In the genomic region with DNA sequence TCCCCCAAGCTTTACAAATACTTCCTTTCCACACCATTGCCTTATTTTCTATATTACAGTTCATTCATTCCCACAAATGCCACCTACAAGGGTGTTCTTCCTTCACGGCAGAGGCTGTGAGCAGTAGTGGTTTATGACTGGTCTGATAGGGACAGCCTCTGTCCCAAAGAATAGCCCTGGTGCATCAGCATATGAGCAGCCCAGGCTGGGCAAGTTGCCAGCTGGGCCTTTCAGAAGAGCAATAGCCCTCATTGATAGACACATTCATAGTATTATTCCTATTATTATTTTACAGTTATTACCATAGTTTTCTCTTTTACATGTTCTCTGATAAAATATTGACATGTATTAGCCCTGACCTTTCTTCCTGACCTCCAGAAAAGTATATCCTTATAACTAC, we compare ENCODE assay signal across 16 cellular contexts.
DNase-seq lines count a peak whose midpoint lies in the region; ATAC-seq and TF ChIP-seq lines count a peak whose summit lies in the region.
"Had no signal": no experiment of that assay in that cellular context is flagged by ENCODE, and none has a peak within 500 bp of the region (broad histone marks: within the 10 kb centered on the region; RNA-seq: fewer than 3 reads in every experiment).

No MANE protein-coding gene starts in this region.

- H3K4me1 Mint-ChIP-seq in MCF 10A (ENCODE audit: insufficient read depth, unreplicated experiment) (no peaks in the 10 kb centered on the region), type B pancreatic cell (ENCODE audit: unreplicated experiment) (peaks cover 12% of the 10 kb centered on the region)
- H3K4me1 Mint-ChIP-seq: activated CD4-positive, alpha-beta T cell treated with anti-CD3 and anti-CD28 coated beads for 36 hours had no signal

- H3K4me1 ChIP-seq in mammary epithelial cell (ENCODE audit: insufficient read depth, low read length), result no peaks in the 10 kb centered on the region
- H3K4me1 ChIP-seq: gastrocnemius medialis had no signal

- H3K9ac ChIP-seq in mammary epithelial cell (ENCODE audit: insufficient read depth, low read length), result no peak overlapping the region

- no peaks in the 10 kb centered on the region for H3K79me2 ChIP-seq in mammary epithelial cell (ENCODE audit: insufficient read depth, low read length)

- no peak for ATAC-seq in HG03354 (IDR thresholded peaks at IDR 0.05; ENCODE audit: poor library complexity, severe bottlenecking, unreplicated experiment)
- ATAC-seq in GM21367 (IDR thresholded peaks at IDR 0.05; ENCODE audit: unreplicated experiment), result no peak
- ATAC-seq: activated CD4-positive, alpha-beta T cell treated with anti-CD3 and anti-CD28 coated beads for 36 hours; gastrocnemius medialis; Panc1 had no signal

- H3K4me2 ChIP-seq in mammary epithelial cell (ENCODE audit: insufficient read depth, low read depth, low read length), result no peak overlapping the region

- H3K4me3 ChIP-seq in mammary epithelial cell (replicated peaks in 1 of 3; ENCODE audit: insufficient read depth in 1 of 3, low read depth in 2 of 3, low read length in 3 of 3) (no peak overlapping the region), fibroblast of pulmonary artery (replicated peaks; ENCODE audit: low read depth, low read length) (no peak overlapping the region)
- H3K4me3 ChIP-seq: gastrocnemius medialis had no signal

- no peaks in the 10 kb centered on the region for H3K9me3 Mint-ChIP-seq in MCF 10A (ENCODE audit: unreplicated experiment)
- no peaks in the 10 kb centered on the region for H3K9me3 Mint-ChIP-seq in type B pancreatic cell
- H3K9me3 Mint-ChIP-seq: T-helper 1 cell treated with Interleukin-12 subunit alpha and Interleukin-12 subunit beta and Interleukin-4 antibody, amounts not matched to agents 30 μg/mL and 1 μg/mL, for 36 hours had no signal

- no peak overlapping the region for H3K27ac Mint-ChIP-seq in MCF 10A (ENCODE audit: low read depth, unreplicated experiment)
- H3K27ac Mint-ChIP-seq in type B pancreatic cell, result peak overlapping the region; percentile 24
- H3K27ac Mint-ChIP-seq: activated CD4-positive, alpha-beta T cell treated with anti-CD3 and anti-CD28 coated beads for 36 hours; T-helper 1 cell treated with Interleukin-12 subunit alpha and Interleukin-12 subunit beta and Interleukin-4 antibody, amounts not matched to agents 30 μg/mL and 1 μg/mL, for 36 hours had no signal

- no peaks in the 10 kb centered on the region for H3K27me3 ChIP-seq in mammary epithelial cell (ENCODE audit: insufficient read depth, low read length)
- H3K27me3 ChIP-seq: gastrocnemius medialis had no signal

- H4K20me1 ChIP-seq in mammary epithelial cell (ENCODE audit: insufficient read depth, low read length), result no peaks in the 10 kb centered on the region

- DNase-seq in MCF 10A (ENCODE audit: unreplicated experiment) (peak; percentile 5), mammary epithelial cell (no peak), RPMI8226 (peak; percentile 4), fibroblast of pulmonary artery (ENCODE audit: low read depth) (peak; percentile 14), type B pancreatic cell (ENCODE audit: extremely low spot score, unreplicated experiment) (no peak)
- no peak for DNase-seq in central memory CD4-positive, alpha-beta T cell
- DNase-seq: activated CD4-positive, alpha-beta T cell treated with anti-CD3 and anti-CD28 coated beads for 36 hours; effector memory CD4-positive, alpha-beta T cell; gastrocnemius medialis; islet precursor cell; NCI-H2171; stimulated activated CD8-positive, alpha-beta memory T cell treated with anti-CD3 and anti-CD28 coated beads, Interleukin-4, amount 100 ng/mL, for 48 hours had no signal

- in situ Hi-C loops in mammary epithelial cell (cut with MboI; ENCODE audit: low sequenced_read_pairs in 2 of 2), result no loop called here

- no peaks in the 10 kb centered on the region for H3K36me3 ChIP-seq in mammary epithelial cell (ENCODE audit: insufficient read depth, low read length)
- H3K36me3 ChIP-seq: gastrocnemius medialis had no signal

- H3K27me3 Mint-ChIP-seq in MCF 10A (ENCODE audit: insufficient read depth, unreplicated experiment) (no peaks in the 10 kb centered on the region), type B pancreatic cell (no peaks in the 10 kb centered on the region)
- H3K27me3 Mint-ChIP-seq: activated CD4-positive, alpha-beta T cell treated with anti-CD3 and anti-CD28 coated beads for 36 hours had no signal

- CTCF ChIA-PET in MCF 10A (lab: Yijun Ruan, JAX), result no interaction called here
- CTCF ChIA-PET in mammary epithelial cell (lab: Charles Lee; ENCODE audit: low non-redundant PET), result no interaction called here

- 20% methylated on average over 1 of the region's 1 CpG for WGBS in mammary epithelial cell (ENCODE audit: low coverage, missing lambda C conversion rate)

- POLR2A ChIA-PET in MCF 10A (lab: Yijun Ruan, JAX), result interaction anchor here (1.2 kb wide), 1 partner anchor 16 kb away, joined by 3 read pairs; no protein-coding TSS in a partner anchor

- dilution Hi-C loops in mammary epithelial cell (cut with HindIII; ENCODE audit: low sequenced_read_pairs), result no loop called here

- H2AFZ ChIP-seq in mammary epithelial cell (ENCODE audit: low read depth, low read length), result no peak overlapping the region

- H3K36me3 Mint-ChIP-seq in MCF 10A (ENCODE audit: insufficient read depth, unreplicated experiment) (no peaks in the 10 kb centered on the region), type B pancreatic cell (peaks cover 5% of the 10 kb centered on the region)

- H3K4me3 Mint-ChIP-seq in MCF 10A (ENCODE audit: unreplicated experiment), result no peak overlapping the region
- no peak overlapping the region for H3K4me3 Mint-ChIP-seq in type B pancreatic cell
- H3K4me3 Mint-ChIP-seq: activated CD4-positive, alpha-beta T cell treated with anti-CD3 and anti-CD28 coated beads for 36 hours; T-helper 1 cell treated with Interleukin-12 subunit alpha and Interleukin-12 subunit beta and Interleukin-4 antibody, amounts not matched to agents 30 μg/mL and 1 μg/mL, for 36 hours had no signal

- intact Hi-C loops in MCF 10A (cut with micrococcal nuclease) (no loop called here), mammary epithelial cell (cut with micrococcal nuclease) (no loop called here)

- TF ChIP-seq CTCF in MCF 10A (IDR thresholded peaks at IDR 0.05; ENCODE audit: unreplicated experiment), result no peak
- TF ChIP-seq CTCF in mammary epithelial cell (conservative IDR thresholded peaks at IDR 0.05 in 1 of 2, IDR thresholded peaks at IDR 0.05 in 1 of 2; ENCODE audit: extremely low read depth in 1 of 2, insufficient read depth in 1 of 2, low read depth in 1 of 2, low read length in 2 of 2), result no peak
- TF ChIP-seq CTCF in fibroblast of pulmonary artery (IDR thresholded peaks at IDR 0.05; ENCODE audit: low read length, missing control alignments), result no peak
- no peak for TF ChIP-seq CTCF in type B pancreatic cell (conservative IDR thresholded peaks at IDR 0.05)

- H3K9me3 ChIP-seq in mammary epithelial cell (replicated peaks; ENCODE audit: insufficient read depth, low read length), result no peaks in the 10 kb centered on the region
- H3K9me3 ChIP-seq: gastrocnemius medialis had no signal

- H3K27ac ChIP-seq in mammary epithelial cell (ENCODE audit: insufficient read depth, low read depth, low read length), result no peak overlapping the region
- H3K27ac ChIP-seq: gastrocnemius medialis had no signal

- BruUV-seq in MCF 10A (replicated peaks; lab: Mats Ljungman, UMichigan), result no TSS peak
- BruUV-seq in mammary epithelial cell (replicated peaks; lab: Mats Ljungman, UMichigan), result no TSS peak

Comparison
In these comparisons a context has a peak if more than half of its experiments do, and no peak if none do; other contexts are left out.
1. DNase-seq: peak in MCF 10A (single experiment), RPMI8226 (single experiment) and fibroblast of pulmonary artery (single experiment); none in mammary epithelial cell (single experiment), type B pancreatic cell (single experiment) and central memory CD4-positive, alpha-beta T cell (single experiment).